In the genomic region with DNA sequence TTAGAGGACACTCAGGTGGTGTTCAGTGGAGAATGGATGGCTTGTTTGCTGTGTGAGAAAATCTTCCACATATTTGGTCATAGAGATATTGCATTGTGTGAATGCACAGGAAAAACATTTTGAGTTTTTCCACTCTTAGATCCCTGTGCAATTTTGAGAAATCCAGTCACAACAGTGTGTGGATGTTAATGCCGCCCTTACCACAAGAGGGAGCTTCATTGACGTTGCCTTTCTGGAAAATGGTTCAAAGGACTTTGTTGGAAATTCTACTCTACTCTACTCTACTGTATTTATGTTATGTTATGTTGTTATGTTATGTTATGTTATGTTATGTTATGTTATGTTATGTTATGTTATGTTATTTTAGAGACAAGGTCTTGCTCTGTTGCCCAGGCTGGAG, we compare ENCODE assay signal across 1 cellular context.
TF ChIP-seq lines count a peak whose summit lies in the region.

No MANE protein-coding gene starts in this region.

TF ChIP-seq in endothelial cell of umbilical vein, 7 proteins besides CTCF, POLR2A, EP300 and RAD21:
- no peak for TF ChIP-seq FOS (IDR thresholded peaks at IDR 0.05; ENCODE audit: borderline replicate concordance, insufficient read depth, low read length)
